In genomic region chr21:17612023-17612564, GRCh38 we compare ENCODE assay signal across 8 cellular contexts. TPM values are rescaled to one million over a fixed set of nuclear protein-coding genes. Genes with fewer than 3 reads are reported as not detected.
DNase-seq lines count a peak whose midpoint lies in the region; ATAC-seq and TF ChIP-seq lines count a peak whose summit lies in the region.

No MANE protein-coding gene starts in this region.

- H3K27ac Mint-ChIP-seq in activated T-cell treated with anti-CD3 and anti-CD28 coated beads, Interleukin-2, amount 50 U/mL, for 24 hours: peak overlapping the region; percentile 96
- H3K27ac Mint-ChIP-seq in neural crest cell (ENCODE audit: unreplicated experiment): peak overlapping the region; percentile 98

- H2AFZ ChIP-seq in Loucy (ENCODE audit: low read length): peak overlapping the region; percentile 44

- TF ChIP-seq EP300 in transverse colon (IDR thresholded peaks at IDR 0.05; ENCODE audit: low read depth): no peak

- intact Hi-C loops in transverse colon (cut with DNase I; ENCODE audit: low total_unique reads): no loop called here

- peak; percentile 14 for ATAC-seq in GM21723 (IDR thresholded peaks at IDR 0.05; ENCODE audit: unreplicated experiment)

- peak overlapping the region; percentile 67 for H3K4me2 ChIP-seq in DOHH2 (ENCODE audit: low read length)
- peak overlapping the region; percentile 95 for H3K4me2 ChIP-seq in Loucy (ENCODE audit: low read depth, low read length, poor library complexity, severe bottlenecking)

- H3K4me3 ChIP-seq in DOHH2 (ENCODE audit: low read length) (peak overlapping the region; percentile 99), Loucy (ENCODE audit: low read length, poor library complexity, severe bottlenecking) (peak overlapping the region; percentile 80), fibroblast of villous mesenchyme (ENCODE audit: low read depth, low read length) (peak overlapping the region; percentile 93), transverse colon (peak overlapping the region; percentile 76 to 95 (median 91))

- no peaks in the 10 kb centered on the region for H3K27me3 Mint-ChIP-seq in activated T-cell treated with anti-CD3 and anti-CD28 coated beads, Interleukin-2, amount 50 U/mL, for 24 hours
- no peaks in the 10 kb centered on the region for H3K27me3 Mint-ChIP-seq in neural crest cell (ENCODE audit: low read depth)

- H3F3A ChIP-seq in DOHH2 (ENCODE audit: control insufficient read depth, insufficient read depth) (peaks cover 4% of the 10 kb centered on the region; the same call in 1 of the 2 replicates), Loucy (ENCODE audit: low read depth) (peaks cover 5% of the 10 kb centered on the region; the same call in 1 of the 2 replicates)

- H3K9me3 ChIP-seq in DOHH2 (ENCODE audit: control insufficient read depth, insufficient read depth, low read length): no peaks in the 10 kb centered on the region
- H3K9me3 ChIP-seq in Loucy (ENCODE audit: insufficient read depth, low read depth, low read length): no peaks in the 10 kb centered on the region
- H3K9me3 ChIP-seq in transverse colon: no peaks in the 10 kb centered on the region

- peak overlapping the region; percentile 91 for H3K9ac ChIP-seq in Loucy (ENCODE audit: low read depth, low read length, poor library complexity, severe bottlenecking)

- whole genome bisulfite sequencing in transverse colon (ENCODE audit: low coverage in 1 of 2), 2 donors: 1% methylated on average over 21 of the region's 50 CpGs; no CpG with 5 or more reads in 1 of the 2 donors

- H3K27ac ChIP-seq in DOHH2 (ENCODE audit: low read depth, low read length): peak overlapping the region; percentile 48
- H3K27ac ChIP-seq in transverse colon: peak overlapping the region; percentile 91 to 94 (median 92)

- H3K9me3 Mint-ChIP-seq in activated T-cell treated with anti-CD3 and anti-CD28 coated beads, Interleukin-2, amount 50 U/mL, for 24 hours: no peaks in the 10 kb centered on the region
- no peaks in the 10 kb centered on the region for H3K9me3 Mint-ChIP-seq in neural crest cell

- H3K4me1 Mint-ChIP-seq in activated T-cell treated with anti-CD3 and anti-CD28 coated beads, Interleukin-2, amount 50 U/mL, for 24 hours (ENCODE audit: low read depth): peaks cover 47% of the 10 kb centered on the region
- peaks cover 26% of the 10 kb centered on the region for H3K4me1 Mint-ChIP-seq in neural crest cell

- in situ Hi-C loops in transverse colon (cut with MboI; ENCODE audit: low pct_ligation_motif_present in 1 of 4, low pct_unique_long_range_greater_than_20kb in 1 of 4, low sequenced_read_pairs in 3 of 4): no loop called here

- TF ChIP-seq CTCF in DOHH2 (IDR thresholded peaks at IDR 0.05; ENCODE audit: low read depth, low read length, poor library complexity, severe bottlenecking): no peak
- TF ChIP-seq CTCF in Loucy (conservative IDR thresholded peaks at IDR 0.05; ENCODE audit: low read length): no peak
- no peak for TF ChIP-seq CTCF in fibroblast of villous mesenchyme (IDR thresholded peaks at IDR 0.05; ENCODE audit: insufficient read depth, low read depth, low read length)
- no peak for TF ChIP-seq CTCF in neural crest cell (conservative IDR thresholded peaks at IDR 0.05)
- TF ChIP-seq CTCF in transverse colon (IDR thresholded peaks at IDR 0.05): no peak

- peaks cover 29% of the 10 kb centered on the region for H4K20me1 ChIP-seq in DOHH2 (ENCODE audit: control insufficient read depth, insufficient read depth, low read depth, low read length)
- peaks cover 43% of the 10 kb centered on the region for H4K20me1 ChIP-seq in Loucy (ENCODE audit: insufficient read depth, low read length, poor library complexity, severe bottlenecking)

- H3K27me3 ChIP-seq in DOHH2 (ENCODE audit: control insufficient read depth, low read length) (no peaks in the 10 kb centered on the region), Loucy (ENCODE audit: insufficient read depth, low read length, poor library complexity, severe bottlenecking) (no peaks in the 10 kb centered on the region), transverse colon (no peaks in the 10 kb centered on the region)

- H3K9me2 ChIP-seq in DOHH2 (replicated peaks; ENCODE audit: control insufficient read depth, low read length) (no peaks in the 10 kb centered on the region), Loucy (replicated peaks; ENCODE audit: low read depth, low read length) (no peaks in the 10 kb centered on the region)

- H3K79me2 ChIP-seq in DOHH2 (ENCODE audit: control insufficient read depth, low read length): peaks cover 56% of the 10 kb centered on the region
- peaks cover 53% of the 10 kb centered on the region for H3K79me2 ChIP-seq in Loucy (ENCODE audit: insufficient read depth, low read length)

- DNase-seq in activated T-cell treated with anti-CD3 and anti-CD28 coated beads, Interleukin-2, amount 50 U/mL, for 24 hours: peak; percentile 66
- DNase-seq in fibroblast of villous mesenchyme (ENCODE audit: low read depth) (peak; percentile 47), neural crest cell (ENCODE audit: low read depth, low spot score) (peak; percentile 18), transverse colon (peak; percentile 41), superior temporal gyrus (ENCODE audit: extremely low spot score) (no peak)

- H3K4me3 Mint-ChIP-seq in activated T-cell treated with anti-CD3 and anti-CD28 coated beads, Interleukin-2, amount 50 U/mL, for 24 hours: peak overlapping the region; percentile 85
- H3K4me3 Mint-ChIP-seq in neural crest cell: peak overlapping the region; percentile 88

- peaks cover 48% of the 10 kb centered on the region for H3K36me3 Mint-ChIP-seq in activated T-cell treated with anti-CD3 and anti-CD28 coated beads, Interleukin-2, amount 50 U/mL, for 24 hours (ENCODE audit: low read depth)
- peaks cover 13% of the 10 kb centered on the region for H3K36me3 Mint-ChIP-seq in neural crest cell (ENCODE audit: low read depth)

- no peak for TF ChIP-seq POLR2A in transverse colon (IDR thresholded peaks at IDR 0.05)

- peaks cover 25% of the 10 kb centered on the region for H3K4me1 ChIP-seq in DOHH2 (ENCODE audit: control insufficient read depth, low read length)
- H3K4me1 ChIP-seq in Loucy (ENCODE audit: insufficient read depth, low read length, poor library complexity, severe bottlenecking): peaks cover 37% of the 10 kb centered on the region
- H3K4me1 ChIP-seq in transverse colon: peaks cover 15 to 47% (median 24%) of the 10 kb centered on the region in 4 donors

- peaks cover 51% of the 10 kb centered on the region for H3K36me3 ChIP-seq in DOHH2 (ENCODE audit: control insufficient read depth, low read length)
- H3K36me3 ChIP-seq in Loucy (ENCODE audit: insufficient read depth, low read length): peaks cover 5% of the 10 kb centered on the region
- no peaks in the 10 kb centered on the region for H3K36me3 ChIP-seq in transverse colon

RNA-seq across cellular contexts. Expression of gene BTG3, which starts 0.6 kb away (rescaled TPM):
- total RNA-seq in fibroblast of villous mesenchyme: 23.5 and 42.3 TPM in 2 replicates
- 35.9 and 39.4 TPM in 2 replicates for total RNA-seq in neural crest cell
- total RNA-seq in transverse colon: 100 to 1,000 TPM in 1 of 4 donors, 10 to 100 TPM in 3; 26.9 to 152 (median 45.3) TPM
